ENCODE assay signal across 2 cellular contexts in the genomic region with DNA sequence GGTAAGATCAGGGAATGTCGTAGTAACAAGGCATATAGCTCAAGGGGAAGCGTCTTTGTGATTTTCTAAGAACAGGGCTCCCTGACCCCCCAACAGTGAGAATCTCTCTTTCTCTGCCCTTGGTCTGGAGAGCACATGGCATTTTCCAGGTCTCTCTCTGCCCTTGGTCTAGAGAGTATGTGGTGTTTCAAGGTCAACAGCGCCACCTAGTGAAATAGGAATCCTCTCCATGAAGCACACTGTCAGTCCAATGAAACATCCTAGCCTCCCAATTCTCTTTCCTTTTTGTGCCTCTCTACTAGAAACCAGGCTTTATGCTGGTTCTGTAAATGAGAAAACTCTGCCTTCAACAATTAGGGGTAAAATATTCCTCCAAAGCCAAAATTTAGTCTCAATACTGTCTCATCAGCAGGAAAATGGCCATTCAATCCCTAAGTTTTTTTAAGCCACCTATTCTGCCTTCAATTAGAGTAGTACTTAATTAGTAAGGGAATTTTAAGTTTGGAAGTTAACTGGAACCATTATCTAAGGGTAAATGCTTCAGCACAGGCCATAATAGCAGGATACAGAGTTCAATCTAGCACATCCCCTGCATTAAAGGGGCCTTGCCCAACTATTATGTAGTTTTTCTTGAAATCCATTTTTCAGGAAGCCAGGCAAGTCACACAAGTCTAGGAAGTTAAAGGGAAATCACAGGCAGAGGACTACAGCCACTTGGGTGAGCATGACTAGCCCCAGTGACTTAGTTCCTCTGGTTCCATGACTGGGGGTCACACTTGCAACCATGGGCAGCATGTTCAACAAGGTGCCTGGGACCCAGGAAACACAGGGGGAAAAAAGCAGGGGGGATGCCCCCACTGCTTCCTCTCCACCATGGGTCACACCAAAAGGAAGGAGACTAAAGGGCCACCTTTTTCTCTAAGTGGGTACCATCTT.
A peak's percentile ranks its signal among the peaks of the same experiment; 100 is the strongest.
TF ChIP-seq lines count a peak whose summit lies in the region.

No MANE protein-coding gene starts in this region.

TF ChIP-seq in Ishikawa, 13 proteins besides CTCF, POLR2A, EP300 and RAD21:
- TF ChIP-seq, protein P1, sequence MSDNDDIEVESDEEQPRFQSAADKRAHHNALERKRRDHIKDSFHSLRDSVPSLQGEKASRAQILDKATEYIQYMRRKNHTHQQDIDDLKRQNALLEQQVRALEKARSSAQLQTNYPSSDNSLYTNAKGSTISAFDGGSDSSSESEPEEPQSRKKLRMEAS (IDR thresholded peaks at IDR 0.05) = no peak
- TF ChIP-seq TEAD4 (IDR thresholded peaks at IDR 0.05) (no peak), TCF12 (IDR thresholded peaks at IDR 0.05; ENCODE audit: low read depth) (no peak), CREB1 (IDR thresholded peaks at IDR 0.05; ENCODE audit: low read depth) (no peak), ZBTB7A (IDR thresholded peaks at IDR 0.05; ENCODE audit: low read depth) (no peak)
- TF ChIP-seq, protein P2, sequence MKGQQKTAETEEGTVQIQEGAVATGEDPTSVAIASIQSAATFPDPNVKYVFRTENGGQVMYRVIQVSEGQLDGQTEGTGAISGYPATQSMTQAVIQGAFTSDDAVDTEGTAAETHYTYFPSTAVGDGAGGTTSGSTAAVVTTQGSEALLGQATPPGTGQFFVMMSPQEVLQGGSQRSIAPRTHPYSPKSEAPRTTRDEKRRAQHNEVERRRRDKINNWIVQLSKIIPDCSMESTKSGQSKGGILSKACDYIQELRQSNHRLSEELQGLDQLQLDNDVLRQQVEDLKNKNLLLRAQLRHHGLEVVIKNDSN (IDR thresholded peaks at IDR 0.05) = no peak

TF ChIP-seq in GM12878, 131 proteins besides CTCF, POLR2A, EP300 and RAD21:
- TF ChIP-seq RCOR1 (conservative IDR thresholded peaks at IDR 0.05; ENCODE audit: low read depth, low read length) = no peak
- peak; percentile 25; the same call in 1 of the 2 replicates for TF ChIP-seq SMC3 (IDR thresholded peaks at IDR 0.05; ENCODE audit: borderline replicate concordance, low read length)
